In the genomic region with DNA sequence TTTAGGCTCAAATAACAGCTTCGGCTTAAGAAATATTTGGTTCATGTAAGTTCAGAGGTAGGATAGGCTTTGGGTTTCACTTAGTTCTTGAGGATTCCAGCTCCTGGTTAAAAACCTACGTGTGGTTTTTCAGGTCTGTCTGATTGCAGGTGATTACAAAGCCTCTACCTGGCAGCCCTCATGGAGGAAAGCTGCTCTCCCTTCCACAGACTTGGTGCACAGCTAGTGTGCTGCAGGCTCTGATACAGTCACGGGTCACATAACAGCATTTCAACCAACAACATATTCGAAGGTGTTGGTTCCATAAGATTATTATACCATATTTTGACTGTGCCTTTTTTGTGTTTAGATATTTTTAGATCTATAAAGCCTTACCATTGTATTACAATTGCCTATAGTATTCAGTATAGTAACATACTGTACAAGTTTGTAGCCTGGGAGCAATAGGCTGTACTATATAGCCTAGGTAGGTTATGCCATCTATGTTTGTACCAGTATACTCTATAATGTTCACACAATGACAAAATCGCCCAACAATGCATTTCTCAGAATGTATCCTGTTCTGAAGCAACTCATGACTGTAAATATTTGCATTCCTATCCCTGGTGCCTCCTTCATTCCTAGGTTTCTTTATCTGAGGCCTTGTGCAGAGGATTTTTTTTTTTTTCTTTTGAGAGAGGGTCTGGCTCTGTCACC, we compare ENCODE assay signal across 1 cellular context.
TF ChIP-seq lines count a peak whose summit lies in the region.

No MANE protein-coding gene starts in this region.

TF ChIP-seq in IMR-90, 13 proteins besides CTCF, POLR2A, EP300 and RAD21:
- peak; percentile 79 for TF ChIP-seq CEBPB (IDR thresholded peaks at IDR 0.05; ENCODE audit: low read depth, low read length)
- TF ChIP-seq, protein P1, sequence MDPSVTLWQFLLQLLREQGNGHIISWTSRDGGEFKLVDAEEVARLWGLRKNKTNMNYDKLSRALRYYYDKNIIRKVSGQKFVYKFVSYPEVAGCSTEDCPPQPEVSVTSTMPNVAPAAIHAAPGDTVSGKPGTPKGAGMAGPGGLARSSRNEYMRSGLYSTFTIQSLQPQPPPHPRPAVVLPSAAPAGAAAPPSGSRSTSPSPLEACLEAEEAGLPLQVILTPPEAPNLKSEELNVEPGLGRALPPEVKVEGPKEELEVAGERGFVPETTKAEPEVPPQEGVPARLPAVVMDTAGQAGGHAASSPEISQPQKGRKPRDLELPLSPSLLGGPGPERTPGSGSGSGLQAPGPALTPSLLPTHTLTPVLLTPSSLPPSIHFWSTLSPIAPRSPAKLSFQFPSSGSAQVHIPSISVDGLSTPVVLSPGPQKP (IDR thresholded peaks at IDR 0.05; ENCODE audit: borderline replicate concordance, low read depth, low read length) = no peak
